Comparison of ENCODE assay signal across 1 cellular context in genomic region chr1:16187748-16188401, GRCh38.
TF ChIP-seq lines count a peak whose summit lies in the region.

No MANE protein-coding gene starts in this region.

TF ChIP-seq in HepG2, 621 proteins besides CTCF, POLR2A, EP300 and RAD21 (continued from another document):
- TF ChIP-seq ZNF609 (CRISPR knock-in tag; IDR thresholded peaks at IDR 0.05; ENCODE audit: borderline replicate concordance) (0 out of 2 replicates have a peak, but pooled peaks have one; percentile 29), ZNF207 (IDR thresholded peaks at IDR 0.05; ENCODE audit: borderline replicate concordance) (no peak), ZNF451 (CRISPR knock-in tag; IDR thresholded peaks at IDR 0.05) (no peak), ZNF121 (CRISPR knock-in tag; IDR thresholded peaks at IDR 0.05) (no peak), CBX1 (IDR thresholded peaks at IDR 0.05; ENCODE audit: low read depth) (no peak), ZNF24 (IDR thresholded peaks at IDR 0.05) (no peak), TRIM22 (IDR thresholded peaks at IDR 0.05) (no peak), KDM4B (CRISPR knock-in tag; IDR thresholded peaks at IDR 0.05) (no peak), ZNF563 (CRISPR knock-in tag; IDR thresholded peaks at IDR 0.05) (no peak), CCDC6 (CRISPR knock-in tag; IDR thresholded peaks at IDR 0.05) (no peak), ZNF12 (CRISPR knock-in tag; IDR thresholded peaks at IDR 0.05) (0 out of 2 replicates have a peak, but pooled peaks have one; percentile 16), RARA (CRISPR knock-in tag; IDR thresholded peaks at IDR 0.05) (peak; percentile 46), FOXM1 (CRISPR knock-in tag; IDR thresholded peaks at IDR 0.05) (no peak), ARNTL (CRISPR knock-in tag; IDR thresholded peaks at IDR 0.05) (no peak), MXD3 (CRISPR knock-in tag; IDR thresholded peaks at IDR 0.05) (no peak), ZNF572 (CRISPR knock-in tag; IDR thresholded peaks at IDR 0.05) (no peak), GFI1 (CRISPR knock-in tag; IDR thresholded peaks at IDR 0.05; ENCODE audit: borderline replicate concordance) (no peak), MLX (CRISPR knock-in tag; IDR thresholded peaks at IDR 0.05) (no peak)
